ENCODE assay signal across 17 cellular contexts in the genomic region with DNA sequence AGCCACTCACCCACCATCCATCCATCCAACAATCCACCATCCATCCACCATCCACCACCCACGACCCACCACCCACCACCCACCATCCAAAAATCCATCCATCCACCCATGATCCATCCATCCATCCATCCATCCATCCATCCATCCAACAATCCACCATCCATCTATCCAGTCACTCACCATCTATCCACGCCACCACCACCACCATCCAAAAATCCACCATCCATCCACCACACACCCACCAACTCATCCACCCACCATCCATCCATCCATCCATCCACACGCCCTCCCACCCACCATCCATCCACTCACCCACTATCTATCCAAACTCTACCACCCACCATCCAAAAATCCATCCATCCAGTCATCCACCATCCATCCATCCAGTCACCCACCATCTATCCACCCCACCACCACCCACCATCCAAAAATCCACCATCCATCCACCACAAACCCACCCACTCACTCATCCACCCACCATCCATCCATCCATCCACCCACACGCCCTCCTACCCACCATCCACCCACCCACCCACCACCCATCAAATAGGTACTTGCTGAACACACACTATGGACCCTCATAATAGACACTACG. TPM values are rescaled to one million over a fixed set of nuclear protein-coding genes. Genes with fewer than 3 reads are reported as not detected.
DNase-seq lines count a peak whose midpoint lies in the region; ATAC-seq, FAIRE-seq and TF ChIP-seq lines count a peak whose summit lies in the region.
"Had no signal": no experiment of that assay in that cellular context is flagged by ENCODE, and none has a peak within 500 bp of the region (broad histone marks: within the 10 kb centered on the region; RNA-seq: fewer than 3 reads in every experiment).

No MANE protein-coding gene starts in this region.

- peaks cover 11 to 32% (median 22%) of the 10 kb centered on the region in 4 experiments for H3K36me3 ChIP-seq in H1 (ENCODE audit: control insufficient read depth in 2 of 4, insufficient read depth in 4 of 4, low read length in 3 of 4)
- peaks cover 20% of the 10 kb centered on the region for H3K36me3 ChIP-seq in CD4-positive, alpha-beta memory T cell (ENCODE audit: insufficient read depth, low read length)

- no peak overlapping the region for H3K14ac ChIP-seq in H1 (ENCODE audit: insufficient read length)

- no peak overlapping the region for H2BK12ac ChIP-seq in H1 (ENCODE audit: low read depth, low read length)

- no peak for TF ChIP-seq EP300 in H1 (IDR thresholded peaks at IDR 0.05; ENCODE audit: borderline replicate concordance in 1 of 2, low read depth in 2 of 2, low read length in 2 of 2)

- H3K27ac ChIP-seq in H1 (ENCODE audit: low read depth, low read length), result no peak overlapping the region
- H3K27ac ChIP-seq in CD4-positive, alpha-beta memory T cell (ENCODE audit: low read depth, low read length), result no peak overlapping the region
- H3K27ac ChIP-seq: BLaER1 treated with 17β-estradiol and CSF1 and Interleukin-3, amounts not matched to agents 10 nM and 100 nM had no signal

- peaks cover 0 to 9% of the 10 kb centered on the region in 2 experiments for H4K20me1 ChIP-seq in H1 (replicated peaks in 1 of 2; ENCODE audit: control insufficient read depth in 1 of 2, insufficient read depth in 2 of 2, low read length in 2 of 2)

- POLR2A ChIA-PET in H1 (lab: Charles Lee; ENCODE audit: partially characterized antibody), result interaction anchor here (0.9 to 1.0 kb wide), 2 partner anchors 8 to 19 kb away, joined by 3 read pairs; a partner anchor contains a TSS
- POLR2A ChIA-PET in CD4-positive, alpha-beta memory T cell (lab: Charles Lee; ENCODE audit: partially characterized antibody), result no interaction called here

- no peak for TF ChIP-seq POLR2A in H1 (IDR thresholded peaks at IDR 0.05; ENCODE audit: control extremely low read depth in 1 of 2, low read depth in 2 of 2, low read length in 2 of 2)

- no peaks in the 10 kb centered on the region for H3K9me3 ChIP-seq in H1 (ENCODE audit: insufficient read depth in 2 of 2, low read depth in 1 of 2, low read length in 1 of 2)
- H3K9me3 ChIP-seq in CD4-positive, alpha-beta memory T cell (ENCODE audit: control insufficient read depth in 1 of 2, low read length in 2 of 2), result no peaks in the 10 kb centered on the region

- peaks cover 3% of the 10 kb centered on the region; the same call in 1 of the 2 replicates for H3K79me1 ChIP-seq in H1 (ENCODE audit: low read depth, low read length)

- H3K56ac ChIP-seq in H1 (replicated peaks; ENCODE audit: insufficient read length, low read depth, low read length), result peak overlapping the region; percentile 93

- FAIRE-seq in H1 (lab: Jason Lieb, UNC), result no peak
- FAIRE-seq: GM12878, GM18507, HTR-8/SVneo had no signal

- H3K4me1 Mint-ChIP-seq in activated naive CD8-positive, alpha-beta T cell treated with anti-CD3 and anti-CD28 coated beads for 36 hours, result no peaks in the 10 kb centered on the region
- H3K4me1 Mint-ChIP-seq in activated naive CD8-positive, alpha-beta T cell treated with anti-CD3 and anti-CD28 coated beads, Interleukin-2, amount 50 U/mL, for 24 hours, result peaks cover 6% of the 10 kb centered on the region
- peaks cover 1 to 10% (median 8%) of the 10 kb centered on the region in 4 donors for H3K4me1 Mint-ChIP-seq in CD4-positive, alpha-beta memory T cell
- H3K4me1 Mint-ChIP-seq: GM23338, H9 had no signal

- no peaks in the 10 kb centered on the region for H3K27me3 ChIP-seq in H1 (replicated peaks in 1 of 4; ENCODE audit: control insufficient read depth in 3 of 4, extremely low read depth in 1 of 4, insufficient read depth in 3 of 4, low read length in 3 of 4)
- H3K27me3 ChIP-seq in CD4-positive, alpha-beta memory T cell (ENCODE audit: insufficient read depth, low read length), result no peaks in the 10 kb centered on the region
- H3K27me3 ChIP-seq: BLaER1 treated with 17β-estradiol and CSF1 and Interleukin-3, amounts not matched to agents 10 nM and 100 nM had no signal

- H4K5ac ChIP-seq in H1 (ENCODE audit: insufficient read length, low read depth, low read length), result no peak overlapping the region

- H2BK15ac ChIP-seq in H1 (ENCODE audit: low read length), result no peak overlapping the region

- H3K4me1 ChIP-seq in H1 (replicated peaks in 1 of 4; ENCODE audit: control insufficient read depth in 3 of 4, insufficient read depth in 4 of 4, low read length in 3 of 4), result no peaks in the 10 kb centered on the region
- no peaks in the 10 kb centered on the region for H3K4me1 ChIP-seq in CD4-positive, alpha-beta memory T cell (ENCODE audit: insufficient read depth, low read length)

- H4K91ac ChIP-seq in H1 (replicated peaks; ENCODE audit: insufficient read length, low read length), result no peak overlapping the region

- no peak overlapping the region for H3K4me3 Mint-ChIP-seq in activated naive CD8-positive, alpha-beta T cell treated with anti-CD3 and anti-CD28 coated beads for 36 hours
- H3K4me3 Mint-ChIP-seq in activated naive CD8-positive, alpha-beta T cell treated with anti-CD3 and anti-CD28 coated beads, Interleukin-2, amount 50 U/mL, for 24 hours, result no peak overlapping the region
- no peak overlapping the region for H3K4me3 Mint-ChIP-seq in CD4-positive, alpha-beta memory T cell
- H3K4me3 Mint-ChIP-seq: CD4-positive, alpha-beta T cell; GM23338; H9 had no signal

- no peak for TF ChIP-seq RAD21 in H1 (IDR thresholded peaks at IDR 0.05 in 1 of 2, conservative IDR thresholded peaks at IDR 0.05 in 1 of 2; ENCODE audit: low read depth in 2 of 2, low read length in 2 of 2)

- no peak overlapping the region for H3K4me3 ChIP-seq in H1 (ENCODE audit: extremely low read depth in 1 of 4, insufficient read depth in 2 of 4, low read depth in 3 of 4, low read length in 4 of 4)
- H3K4me3 ChIP-seq in CD4-positive, alpha-beta memory T cell (ENCODE audit: low read length in 2 of 2), result no peak overlapping the region
- H3K4me3 ChIP-seq: BLaER1 treated with 17β-estradiol and CSF1 and Interleukin-3, amounts not matched to agents 10 nM and 100 nM; GM12878; GM23338 had no signal

- H3K27me3 Mint-ChIP-seq in activated naive CD8-positive, alpha-beta T cell treated with anti-CD3 and anti-CD28 coated beads for 36 hours, result no peaks in the 10 kb centered on the region
- H3K27me3 Mint-ChIP-seq in activated naive CD8-positive, alpha-beta T cell treated with anti-CD3 and anti-CD28 coated beads, Interleukin-2, amount 50 U/mL, for 24 hours, result no peaks in the 10 kb centered on the region
- no peaks in the 10 kb centered on the region for H3K27me3 Mint-ChIP-seq in CD4-positive, alpha-beta memory T cell
- H3K27me3 Mint-ChIP-seq: CD4-positive, alpha-beta T cell had no signal

- peaks cover 10% of the 10 kb centered on the region; the same call in 1 of the 2 replicates for H3K23me2 ChIP-seq in H1 (ENCODE audit: low read depth, low read length)

- intact Hi-C loops in CD4-positive, alpha-beta memory T cell (cut with micrococcal nuclease), result no loop called here

- no peak overlapping the region for H2BK5ac ChIP-seq in H1 (ENCODE audit: low read depth, low read length)

- no peak overlapping the region for H3K4ac ChIP-seq in H1 (replicated peaks; ENCODE audit: insufficient read length, low read depth, low read length)

- H3K9me3 Mint-ChIP-seq in activated naive CD8-positive, alpha-beta T cell treated with anti-CD3 and anti-CD28 coated beads for 36 hours, result no peaks in the 10 kb centered on the region
- no peaks in the 10 kb centered on the region for H3K9me3 Mint-ChIP-seq in activated naive CD8-positive, alpha-beta T cell treated with anti-CD3 and anti-CD28 coated beads, Interleukin-2, amount 50 U/mL, for 24 hours
- H3K9me3 Mint-ChIP-seq in CD4-positive, alpha-beta memory T cell, result no peaks in the 10 kb centered on the region
- H3K9me3 Mint-ChIP-seq: CD4-positive, alpha-beta T cell; GM23338; H9; HFFc6 had no signal

- no peak for TF ChIP-seq CTCF in H1 (IDR thresholded peaks at IDR 0.05; ENCODE audit: control extremely low read depth in 1 of 3, insufficient read depth in 1 of 3, low read depth in 1 of 3, low read length in 3 of 3)

- CTCF ChIA-PET in H1 (lab: Charles Lee; ENCODE audit: partially characterized antibody), result interaction anchor here (2.7 kb wide), 1 partner anchor 12 kb away, joined by 10 read pairs; no protein-coding TSS in a partner anchor
- CTCF ChIA-PET in CD4-positive, alpha-beta memory T cell (lab: Charles Lee; ENCODE audit: partially characterized antibody), result no interaction called here

- no peak overlapping the region for H2AFZ ChIP-seq in H1 (ENCODE audit: low read length)
- H2AFZ ChIP-seq: GM23338 had no signal

- H3K9ac ChIP-seq in H1 (replicated peaks in 1 of 4; ENCODE audit: extremely low read depth in 1 of 4, low read depth in 3 of 4, low read length in 3 of 4), result no peak overlapping the region
- H3K9ac ChIP-seq: BLaER1 treated with 17β-estradiol and CSF1 and Interleukin-3, amounts not matched to agents 10 nM and 100 nM had no signal

- H3K36me3 Mint-ChIP-seq in activated naive CD8-positive, alpha-beta T cell treated with anti-CD3 and anti-CD28 coated beads for 36 hours, result peaks cover 23% of the 10 kb centered on the region
- H3K36me3 Mint-ChIP-seq in activated naive CD8-positive, alpha-beta T cell treated with anti-CD3 and anti-CD28 coated beads, Interleukin-2, amount 50 U/mL, for 24 hours (ENCODE audit: low read depth), result peaks cover 24% of the 10 kb centered on the region
- H3K36me3 Mint-ChIP-seq in CD4-positive, alpha-beta memory T cell, result peaks cover 18 to 26% of the 10 kb centered on the region in 2 donors

- H2BK120ac ChIP-seq in H1 (replicated peaks; ENCODE audit: low read depth, low read length), result no peak overlapping the region

- H3K23ac ChIP-seq in H1 (ENCODE audit: insufficient read length), result no peak overlapping the region

- H3K79me2 ChIP-seq in H1 (ENCODE audit: control insufficient read depth in 1 of 2, insufficient read depth in 2 of 2, low read length in 2 of 2), result peaks cover 0 to 13% of the 10 kb centered on the region in 2 experiments; a peak in 2 of 4 replicates

- no peak overlapping the region for H3K4me2 ChIP-seq in H1 (ENCODE audit: insufficient read depth in 1 of 2, low read depth in 2 of 2, low read length in 2 of 2)
- H3K4me2 ChIP-seq: GM23338 had no signal

- no peak overlapping the region for H4K8ac ChIP-seq in H1 (ENCODE audit: extremely low read depth, insufficient read depth, low read length)

- 97 to 100% methylated on average over 3 to 4 of the region's 5 CpGs for WGBS in H1 (ENCODE audit: extremely low coverage in 1 of 2, insufficient coverage in 1 of 2, insufficient read length in 1 of 2, insufficient replicate concordance in 2 of 2, low coverage in 1 of 2, low lambda C conversion rate in 2 of 2, missing lambda C conversion rate in 1 of 2), 2 experiments

- H2AK5ac ChIP-seq in H1 (ENCODE audit: low read depth, low read length), result no peak overlapping the region

- no peak for ATAC-seq in activated naive CD8-positive, alpha-beta T cell treated with anti-CD3 and anti-CD28 coated beads, Interleukin-2, amount 50 U/mL, for 24 hours
- ATAC-seq: GM12878, GM23338 had no signal

- DNase-seq in activated naive CD8-positive, alpha-beta T cell treated with anti-CD3 and anti-CD28 coated beads for 36 hours, result no peak
- DNase-seq in activated naive CD8-positive, alpha-beta T cell treated with anti-CD3 and anti-CD28 coated beads, Interleukin-2, amount 50 U/mL, for 24 hours, result no peak
- DNase-seq in H1 (ENCODE audit: low read depth in 1 of 2, low spot score in 2 of 2) (no peak), GM19240 (ENCODE audit: insufficient read length, low spot score) (no peak)
- no peak for DNase-seq in CD4-positive, alpha-beta memory T cell
- DNase-seq: ACHN; CD4-positive, alpha-beta T cell; DMS79; H9; HFFc6; KBM-7 had no signal

- peak overlapping the region; percentile 39 for H3K27ac Mint-ChIP-seq in activated naive CD8-positive, alpha-beta T cell treated with anti-CD3 and anti-CD28 coated beads for 36 hours
- no peak overlapping the region for H3K27ac Mint-ChIP-seq in activated naive CD8-positive, alpha-beta T cell treated with anti-CD3 and anti-CD28 coated beads, Interleukin-2, amount 50 U/mL, for 24 hours
- no peak overlapping the region for H3K27ac Mint-ChIP-seq in CD4-positive, alpha-beta memory T cell
- H3K27ac Mint-ChIP-seq: CD4-positive, alpha-beta T cell; GM23338; HFFc6 had no signal

- H3K18ac ChIP-seq in H1 (ENCODE audit: extremely low read depth, low read length), result no peak overlapping the region

- no peak overlapping the region for H2BK20ac ChIP-seq in H1 (ENCODE audit: low read length)

RNA-seq across cellular contexts. Expression of a gene that starts 9.0 kb away (rescaled TPM):
- total RNA-seq in activated naive CD8-positive, alpha-beta T cell treated with anti-CD3 and anti-CD28 coated beads for 36 hours, result 10 to 100 TPM; 31.7 to 33.7 TPM
- total RNA-seq in H1 (2021; fragmentation: NEBNext Ultra II Directional; extraction: Animal tissue kit (Norgen Biotek cat#: 25700)), result 44.6 and 45.7 TPM in 2 replicates
- polyA plus RNA-seq in H1 (2011; rRNA removed), result 45.5 and 50.5 TPM in 2 replicates
- 57.0 TPM for polyA plus RNA-seq in H1 (2011; cell fraction: cytosol; rRNA removed)
- polyA plus RNA-seq in H1 (2011; cell fraction: nucleus; rRNA removed), result 130 TPM
- 36.7 to 45.7 TPM (median 45.2 TPM) in 4 replicates for polyA plus RNA-seq in H1 (2012, experiment 1 of 2)
- polyA plus RNA-seq in H1 (2012, experiment 2 of 2), result 42.0 TPM
- polyA plus RNA-seq in H1 (2013, experiment 1 of 2), result 37.2 TPM
- polyA plus RNA-seq in H1 (2013, experiment 2 of 2), result 32.9 TPM
- 33.4 and 36.2 TPM in 2 replicates for polyA minus RNA-seq in H1 (2011; rRNA and poly(A)+ RNA removed)
- 20.0 TPM for polyA minus RNA-seq in H1 (2011; cell fraction: cytosol; rRNA and poly(A)+ RNA removed)
- 42.4 TPM for polyA minus RNA-seq in H1 (2011; cell fraction: nucleus; rRNA and poly(A)+ RNA removed)
- 10 to 100 TPM; 76.7 to 79.1 TPM for total RNA-seq in CD4-positive, alpha-beta memory T cell
- polyA plus RNA-seq in CD4-positive, alpha-beta memory T cell, result 10 to 100 TPM; 27.9 to 30.2 TPM

RNA-seq across cellular contexts. Expression of a gene that starts 18.0 kb away (rescaled TPM):
- 10 to 100 TPM; 54.6 to 54.9 TPM for total RNA-seq in activated naive CD8-positive, alpha-beta T cell treated with anti-CD3 and anti-CD28 coated beads for 36 hours
- total RNA-seq in H1 (2021; fragmentation: NEBNext Ultra II Directional; extraction: Animal tissue kit (Norgen Biotek cat#: 25700)), result 47.2 and 49.4 TPM in 2 replicates
- 58.1 and 79.3 TPM in 2 replicates for polyA plus RNA-seq in H1 (2011; rRNA removed)
- 54.3 TPM for polyA plus RNA-seq in H1 (2011; cell fraction: cytosol; rRNA removed)
- 39.5 TPM for polyA plus RNA-seq in H1 (2011; cell fraction: nucleus; rRNA removed)
- polyA plus RNA-seq in H1 (2012, experiment 1 of 2), result 30.4 to 55.6 TPM (median 46.9 TPM) in 4 replicates
- polyA plus RNA-seq in H1 (2012, experiment 2 of 2), result 38.3 TPM
- polyA plus RNA-seq in H1 (2013, experiment 1 of 2), result 43.5 TPM
- polyA plus RNA-seq in H1 (2013, experiment 2 of 2), result 42.5 TPM
- 2.4 and 2.7 TPM in 2 replicates for polyA minus RNA-seq in H1 (2011; rRNA and poly(A)+ RNA removed)
- polyA minus RNA-seq in H1 (2011; cell fraction: cytosol; rRNA and poly(A)+ RNA removed), result 15.5 TPM
- 10.0 TPM for polyA minus RNA-seq in H1 (2011; cell fraction: nucleus; rRNA and poly(A)+ RNA removed)
- 10 to 100 TPM; 91.6 to 95.9 TPM for total RNA-seq in CD4-positive, alpha-beta memory T cell
- polyA plus RNA-seq in CD4-positive, alpha-beta memory T cell, result 10 to 100 TPM; 37.8 to 39.9 TPM

RNA-seq across cellular contexts. Expression of a gene that starts 19.5 kb away (rescaled TPM):
- total RNA-seq in activated naive CD8-positive, alpha-beta T cell treated with anti-CD3 and anti-CD28 coated beads for 36 hours, result 1 to 10 TPM; 2.5 to 2.9 TPM
- 0.47 and 0.57 TPM in 2 replicates for total RNA-seq in H1 (2021; fragmentation: NEBNext Ultra II Directional; extraction: Animal tissue kit (Norgen Biotek cat#: 25700))
- 0.35 and 0.36 TPM in 2 replicates for polyA plus RNA-seq in H1 (2011; rRNA removed)
- 0.35 TPM for polyA plus RNA-seq in H1 (2011; cell fraction: cytosol; rRNA removed)
- 2.7 TPM for polyA plus RNA-seq in H1 (2011; cell fraction: nucleus; rRNA removed)
- polyA plus RNA-seq in H1 (2012, experiment 1 of 2), result 0.48 to 1.3 TPM (median 0.82 TPM) in 4 replicates
- polyA plus RNA-seq in H1 (2012, experiment 2 of 2), result 0.24 TPM
- polyA plus RNA-seq in H1 (2013, experiment 1 of 2), result 0.22 TPM
- 0.17 TPM for polyA plus RNA-seq in H1 (2013, experiment 2 of 2)
- 0.38 and 0.54 TPM in 2 replicates for polyA minus RNA-seq in H1 (2011; rRNA and poly(A)+ RNA removed)
- not detected for polyA minus RNA-seq in H1 (2011; cell fraction: cytosol; rRNA and poly(A)+ RNA removed)
- polyA minus RNA-seq in H1 (2011; cell fraction: nucleus; rRNA and poly(A)+ RNA removed), result 0.80 TPM
- total RNA-seq in CD4-positive, alpha-beta memory T cell, result 10 to 100 TPM; 15.5 to 15.7 TPM
- polyA plus RNA-seq in CD4-positive, alpha-beta memory T cell, result under 1 TPM in 1 of 2 donors, not detected in 1; 0.98 TPM
- total RNA-seq: G401 had no signal

RNA-seq across cellular contexts. Expression of a gene that starts 20.6 kb away (rescaled TPM):
- total RNA-seq in activated naive CD8-positive, alpha-beta T cell treated with anti-CD3 and anti-CD28 coated beads for 36 hours, result 10 to 100 TPM; 55.6 to 56.4 TPM
- total RNA-seq in H1 (2021; fragmentation: NEBNext Ultra II Directional; extraction: Animal tissue kit (Norgen Biotek cat#: 25700)), result 58.5 and 58.7 TPM in 2 replicates
- 42.4 and 54.0 TPM in 2 replicates for polyA plus RNA-seq in H1 (2011; rRNA removed)
- 52.3 TPM for polyA plus RNA-seq in H1 (2011; cell fraction: cytosol; rRNA removed)
- polyA plus RNA-seq in H1 (2011; cell fraction: nucleus; rRNA removed), result 115 TPM
- polyA plus RNA-seq in H1 (2012, experiment 1 of 2), result 39.3 to 52.7 TPM (median 47.8 TPM) in 4 replicates
- 48.7 TPM for polyA plus RNA-seq in H1 (2012, experiment 2 of 2)
- 33.0 TPM for polyA plus RNA-seq in H1 (2013, experiment 1 of 2)
- 34.1 TPM for polyA plus RNA-seq in H1 (2013, experiment 2 of 2)
- polyA minus RNA-seq in H1 (2011; rRNA and poly(A)+ RNA removed), result 21.5 and 21.8 TPM in 2 replicates
- polyA minus RNA-seq in H1 (2011; cell fraction: cytosol; rRNA and poly(A)+ RNA removed), result 23.3 TPM
- polyA minus RNA-seq in H1 (2011; cell fraction: nucleus; rRNA and poly(A)+ RNA removed), result 31.8 TPM
- total RNA-seq in CD4-positive, alpha-beta memory T cell, result 10 to 100 TPM; 26.8 to 29.1 TPM
- 10 to 100 TPM in 1 of 2 donors, 1 to 10 TPM in 1; 3.6 to 13.7 TPM for polyA plus RNA-seq in CD4-positive, alpha-beta memory T cell

RNA-seq across cellular contexts. Expression of a gene that starts 35.8 kb away (rescaled TPM):
- 10 to 100 TPM; 28.6 to 29.3 TPM for total RNA-seq in activated naive CD8-positive, alpha-beta T cell treated with anti-CD3 and anti-CD28 coated beads for 36 hours
- total RNA-seq in H1 (2021; fragmentation: NEBNext Ultra II Directional; extraction: Animal tissue kit (Norgen Biotek cat#: 25700)), result 22.0 and 22.2 TPM in 2 replicates
- 58.4 and 94.0 TPM in 2 replicates for polyA plus RNA-seq in H1 (2011; rRNA removed)
- polyA plus RNA-seq in H1 (2011; cell fraction: cytosol; rRNA removed), result 60.3 TPM
- polyA plus RNA-seq in H1 (2011; cell fraction: nucleus; rRNA removed), result 273 TPM
- polyA plus RNA-seq in H1 (2012, experiment 1 of 2), result 16.4 to 31.5 TPM (median 28.7 TPM) in 4 replicates
- 25.8 TPM for polyA plus RNA-seq in H1 (2012, experiment 2 of 2)
- polyA plus RNA-seq in H1 (2013, experiment 1 of 2), result 31.8 TPM
- polyA plus RNA-seq in H1 (2013, experiment 2 of 2), result 28.5 TPM
- 21.5 and 31.7 TPM in 2 replicates for polyA minus RNA-seq in H1 (2011; rRNA and poly(A)+ RNA removed)
- 22.1 TPM for polyA minus RNA-seq in H1 (2011; cell fraction: cytosol; rRNA and poly(A)+ RNA removed)
- polyA minus RNA-seq in H1 (2011; cell fraction: nucleus; rRNA and poly(A)+ RNA removed), result 53.6 TPM
- total RNA-seq in CD4-positive, alpha-beta memory T cell, result 10 to 100 TPM; 82.3 to 86.2 TPM
- polyA plus RNA-seq in CD4-positive, alpha-beta memory T cell, result 10 to 100 TPM; 54.3 to 59.4 TPM

Comparison
In these comparisons a context has a peak if more than half of its experiments do, and no peak if none do; other contexts are left out.
1. RNA of a gene that starts 19.5 kb away (total RNA-seq): 15.5 to 15.7 TPM in CD4-positive, alpha-beta memory T cell; 2.5 to 2.9 TPM in activated naive CD8-positive, alpha-beta T cell treated with anti-CD3 and anti-CD28 coated beads for 36 hours and 0.47 to 0.57 TPM in H1; every median in the first group is over 4 times any median in the second.